1 cellular context compared by ENCODE assay signal in the genomic region with DNA sequence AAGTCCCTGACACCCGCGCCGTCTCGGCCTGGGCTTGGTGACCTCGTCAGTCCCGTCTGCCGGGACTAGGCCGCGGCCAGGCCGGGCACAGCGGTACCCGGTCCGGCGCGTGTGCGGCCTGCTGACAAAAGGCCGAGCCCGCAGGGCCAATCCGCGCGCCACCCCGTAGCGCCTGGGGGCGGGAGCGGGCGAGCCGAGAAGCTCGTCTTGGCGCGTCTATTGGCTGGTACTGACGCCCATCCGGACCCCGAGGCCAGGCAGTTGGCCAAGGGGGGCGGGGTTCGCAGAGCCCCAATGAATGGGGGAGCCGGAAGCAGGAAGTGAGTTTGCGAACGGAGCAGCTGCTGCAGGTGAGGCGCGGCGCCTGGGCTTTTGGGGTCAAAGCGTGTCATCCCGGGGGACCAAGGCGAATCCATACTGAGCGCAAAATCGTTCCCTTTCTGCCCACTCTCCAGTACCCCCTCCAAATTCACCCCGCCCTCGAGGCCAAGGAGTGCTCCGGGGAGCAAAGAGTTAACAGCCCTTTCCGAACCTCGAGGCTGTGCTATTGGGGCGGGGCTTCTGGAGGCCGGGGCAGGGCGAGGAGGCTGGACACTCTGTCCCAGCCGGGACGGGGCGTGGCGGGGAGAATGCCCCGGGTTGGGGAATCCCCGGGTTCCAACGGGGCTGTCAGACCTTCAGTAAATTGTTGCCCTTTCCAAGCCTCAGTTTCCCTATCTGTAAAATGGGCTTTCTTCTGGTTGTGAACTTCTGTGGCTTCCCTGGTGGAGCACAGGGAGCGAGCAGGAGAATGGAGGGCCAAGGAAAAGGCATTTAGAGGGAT.
TF ChIP-seq lines count a peak whose summit lies in the region.

A gene with protein sequence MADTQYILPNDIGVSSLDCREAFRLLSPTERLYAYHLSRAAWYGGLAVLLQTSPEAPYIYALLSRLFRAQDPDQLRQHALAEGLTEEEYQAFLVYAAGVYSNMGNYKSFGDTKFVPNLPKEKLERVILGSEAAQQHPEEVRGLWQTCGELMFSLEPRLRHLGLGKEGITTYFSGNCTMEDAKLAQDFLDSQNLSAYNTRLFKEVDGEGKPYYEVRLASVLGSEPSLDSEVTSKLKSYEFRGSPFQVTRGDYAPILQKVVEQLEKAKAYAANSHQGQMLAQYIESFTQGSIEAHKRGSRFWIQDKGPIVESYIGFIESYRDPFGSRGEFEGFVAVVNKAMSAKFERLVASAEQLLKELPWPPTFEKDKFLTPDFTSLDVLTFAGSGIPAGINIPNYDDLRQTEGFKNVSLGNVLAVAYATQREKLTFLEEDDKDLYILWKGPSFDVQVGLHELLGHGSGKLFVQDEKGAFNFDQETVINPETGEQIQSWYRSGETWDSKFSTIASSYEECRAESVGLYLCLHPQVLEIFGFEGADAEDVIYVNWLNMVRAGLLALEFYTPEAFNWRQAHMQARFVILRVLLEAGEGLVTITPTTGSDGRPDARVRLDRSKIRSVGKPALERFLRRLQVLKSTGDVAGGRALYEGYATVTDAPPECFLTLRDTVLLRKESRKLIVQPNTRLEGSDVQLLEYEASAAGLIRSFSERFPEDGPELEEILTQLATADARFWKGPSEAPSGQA (plus strand): TSS at position 319 of the 823 bp plus-strand sequence. CDS start 1,767 bp downstream, outside the sequence.

TF ChIP-seq in HepG2, 621 proteins besides CTCF, POLR2A, EP300 and RAD21 (continued from another document and continues in another):
- TF ChIP-seq, protein P1, sequence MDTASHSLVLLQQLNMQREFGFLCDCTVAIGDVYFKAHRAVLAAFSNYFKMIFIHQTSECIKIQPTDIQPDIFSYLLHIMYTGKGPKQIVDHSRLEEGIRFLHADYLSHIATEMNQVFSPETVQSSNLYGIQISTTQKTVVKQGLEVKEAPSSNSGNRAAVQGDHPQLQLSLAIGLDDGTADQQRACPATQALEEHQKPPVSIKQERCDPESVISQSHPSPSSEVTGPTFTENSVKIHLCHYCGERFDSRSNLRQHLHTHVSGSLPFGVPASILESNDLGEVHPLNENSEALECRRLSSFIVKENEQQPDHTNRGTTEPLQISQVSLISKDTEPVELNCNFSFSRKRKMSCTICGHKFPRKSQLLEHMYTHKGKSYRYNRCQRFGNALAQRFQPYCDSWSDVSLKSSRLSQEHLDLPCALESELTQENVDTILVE (CRISPR knock-in tag; IDR thresholded peaks at IDR 0.05) = peak; percentile 66; the same call in 1 of the 2 replicates
- TF ChIP-seq GATAD1 (CRISPR knock-in tag; IDR thresholded peaks at IDR 0.05) (peak; percentile 84), MBD4 (IDR thresholded peaks at IDR 0.05; ENCODE audit: borderline replicate concordance, low read length) (no peak), CREM (IDR thresholded peaks at IDR 0.05) (peak; percentile 61), CREM (CRISPR knock-in tag; IDR thresholded peaks at IDR 0.05) (no peak), ZZZ3 (CRISPR knock-in tag; IDR thresholded peaks at IDR 0.05; ENCODE audit: borderline replicate concordance) (peak; percentile 82; the same call in 1 of the 2 replicates), ZNF431 (CRISPR knock-in tag; IDR thresholded peaks at IDR 0.05; ENCODE audit: borderline replicate concordance, low read depth) (peak; percentile 89; the same call in 1 of the 2 replicates), ARNTL (CRISPR knock-in tag; IDR thresholded peaks at IDR 0.05) (peak; percentile 91), HNRNPLL (IDR thresholded peaks at IDR 0.05; ENCODE audit: low read depth, low read length, poor library complexity, severe bottlenecking) (no peak), ZNF883 (CRISPR knock-in tag; IDR thresholded peaks at IDR 0.05; ENCODE audit: not compliant biosample characterization) (peak; percentile 45), HNF4G (IDR thresholded peaks at IDR 0.05; ENCODE audit: borderline replicate concordance, low read depth, low read length) (no peak), HNF4G (CRISPR knock-in tag; IDR thresholded peaks at IDR 0.05; ENCODE audit: borderline replicate concordance, low read depth) (no peak), TEAD2 (CRISPR knock-in tag; IDR thresholded peaks at IDR 0.05) (no peak), SP5 (CRISPR knock-in tag; IDR thresholded peaks at IDR 0.05; ENCODE audit: borderline replicate concordance, low read depth) (peak; percentile 52; the same call in 1 of the 2 replicates), IRX3 (CRISPR knock-in tag; IDR thresholded peaks at IDR 0.05; ENCODE audit: borderline replicate concordance, low read depth) (peak; percentile 79; the same call in 1 of the 2 replicates), ZNF251 (CRISPR knock-in tag; IDR thresholded peaks at IDR 0.05) (no peak), ZNF232 (CRISPR knock-in tag; IDR thresholded peaks at IDR 0.05; ENCODE audit: borderline replicate concordance) (no peak), AKAP8 (CRISPR knock-in tag; IDR thresholded peaks at IDR 0.05) (peak; percentile 86; the same call in 1 of the 2 replicates), ZNF607 (CRISPR knock-in tag; IDR thresholded peaks at IDR 0.05; ENCODE audit: borderline replicate concordance) (no peak; the same call in 1 of the 2 replicates), KLF11 (CRISPR knock-in tag; IDR thresholded peaks at IDR 0.05) (no peak), MYC (CRISPR knock-in tag; IDR thresholded peaks at IDR 0.05; ENCODE audit: borderline replicate concordance) (peak; percentile 91), ZFP1 (CRISPR knock-in tag; IDR thresholded peaks at IDR 0.05) (no peak)
- TF ChIP-seq, protein P2, sequence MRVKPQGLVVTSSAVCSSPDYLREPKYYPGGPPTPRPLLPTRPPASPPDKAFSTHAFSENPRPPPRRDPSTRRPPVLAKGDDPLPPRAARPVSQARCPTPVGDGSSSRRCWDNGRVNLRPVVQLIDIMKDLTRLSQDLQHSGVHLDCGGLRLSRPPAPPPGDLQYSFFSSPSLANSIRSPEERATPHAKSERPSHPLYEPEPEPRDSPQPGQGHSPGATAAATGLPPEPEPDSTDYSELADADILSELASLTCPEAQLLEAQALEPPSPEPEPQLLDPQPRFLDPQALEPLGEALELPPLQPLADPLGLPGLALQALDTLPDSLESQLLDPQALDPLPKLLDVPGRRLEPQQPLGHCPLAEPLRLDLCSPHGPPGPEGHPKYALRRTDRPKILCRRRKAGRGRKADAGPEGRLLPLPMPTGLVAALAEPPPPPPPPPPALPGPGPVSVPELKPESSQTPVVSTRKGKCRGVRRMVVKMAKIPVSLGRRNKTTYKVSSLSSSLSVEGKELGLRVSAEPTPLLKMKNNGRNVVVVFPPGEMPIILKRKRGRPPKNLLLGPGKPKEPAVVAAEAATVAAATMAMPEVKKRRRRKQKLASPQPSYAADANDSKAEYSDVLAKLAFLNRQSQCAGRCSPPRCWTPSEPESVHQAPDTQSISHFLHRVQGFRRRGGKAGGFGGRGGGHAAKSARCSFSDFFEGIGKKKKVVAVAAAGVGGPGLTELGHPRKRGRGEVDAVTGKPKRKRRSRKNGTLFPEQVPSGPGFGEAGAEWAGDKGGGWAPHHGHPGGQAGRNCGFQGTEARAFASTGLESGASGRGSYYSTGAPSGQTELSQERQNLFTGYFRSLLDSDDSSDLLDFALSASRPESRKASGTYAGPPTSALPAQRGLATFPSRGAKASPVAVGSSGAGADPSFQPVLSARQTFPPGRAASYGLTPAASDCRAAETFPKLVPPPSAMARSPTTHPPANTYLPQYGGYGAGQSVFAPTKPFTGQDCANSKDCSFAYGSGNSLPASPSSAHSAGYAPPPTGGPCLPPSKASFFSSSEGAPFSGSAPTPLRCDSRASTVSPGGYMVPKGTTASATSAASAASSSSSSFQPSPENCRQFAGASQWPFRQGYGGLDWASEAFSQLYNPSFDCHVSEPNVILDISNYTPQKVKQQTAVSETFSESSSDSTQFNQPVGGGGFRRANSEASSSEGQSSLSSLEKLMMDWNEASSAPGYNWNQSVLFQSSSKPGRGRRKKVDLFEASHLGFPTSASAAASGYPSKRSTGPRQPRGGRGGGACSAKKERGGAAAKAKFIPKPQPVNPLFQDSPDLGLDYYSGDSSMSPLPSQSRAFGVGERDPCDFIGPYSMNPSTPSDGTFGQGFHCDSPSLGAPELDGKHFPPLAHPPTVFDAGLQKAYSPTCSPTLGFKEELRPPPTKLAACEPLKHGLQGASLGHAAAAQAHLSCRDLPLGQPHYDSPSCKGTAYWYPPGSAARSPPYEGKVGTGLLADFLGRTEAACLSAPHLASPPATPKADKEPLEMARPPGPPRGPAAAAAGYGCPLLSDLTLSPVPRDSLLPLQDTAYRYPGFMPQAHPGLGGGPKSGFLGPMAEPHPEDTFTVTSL (CRISPR knock-in tag; IDR thresholded peaks at IDR 0.05; ENCODE audit: borderline replicate concordance) = no peak
- TF ChIP-seq, protein P3, sequence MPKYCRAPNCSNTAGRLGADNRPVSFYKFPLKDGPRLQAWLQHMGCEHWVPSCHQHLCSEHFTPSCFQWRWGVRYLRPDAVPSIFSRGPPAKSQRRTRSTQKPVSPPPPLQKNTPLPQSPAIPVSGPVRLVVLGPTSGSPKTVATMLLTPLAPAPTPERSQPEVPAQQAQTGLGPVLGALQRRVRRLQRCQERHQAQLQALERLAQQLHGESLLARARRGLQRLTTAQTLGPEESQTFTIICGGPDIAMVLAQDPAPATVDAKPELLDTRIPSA (CRISPR knock-in tag; IDR thresholded peaks at IDR 0.05; ENCODE audit: borderline replicate concordance) = 0 out of 2 replicates have a peak, but pooled peaks have one; percentile 48
- TF ChIP-seq, protein P4, sequence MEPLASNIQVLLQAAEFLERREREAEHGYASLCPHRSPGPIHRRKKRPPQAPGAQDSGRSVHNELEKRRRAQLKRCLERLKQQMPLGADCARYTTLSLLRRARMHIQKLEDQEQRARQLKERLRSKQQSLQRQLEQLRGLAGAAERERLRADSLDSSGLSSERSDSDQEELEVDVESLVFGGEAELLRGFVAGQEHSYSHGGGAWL (CRISPR knock-in tag; IDR thresholded peaks at IDR 0.05) = peak; percentile 79; the same call in 1 of the 2 replicates
- TF ChIP-seq, protein P5, sequence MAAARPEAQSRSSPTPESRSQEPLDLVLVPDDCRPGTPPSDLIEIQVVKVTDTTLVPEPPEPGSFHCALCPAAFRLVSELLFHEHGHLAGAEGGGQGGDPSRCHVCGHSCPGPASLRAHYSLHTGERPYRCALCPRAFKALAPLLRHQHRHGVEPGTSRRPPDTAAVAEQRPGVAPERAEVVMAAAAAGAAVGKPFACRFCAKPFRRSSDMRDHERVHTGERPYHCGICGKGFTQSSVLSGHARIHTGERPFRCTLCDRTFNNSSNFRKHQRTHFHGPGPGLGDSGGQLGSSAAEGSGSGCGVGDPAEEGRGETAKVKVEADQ (CRISPR knock-in tag; IDR thresholded peaks at IDR 0.05; ENCODE audit: borderline replicate concordance) = no peak; the same call in 1 of the 2 replicates
- TF ChIP-seq, protein P6, sequence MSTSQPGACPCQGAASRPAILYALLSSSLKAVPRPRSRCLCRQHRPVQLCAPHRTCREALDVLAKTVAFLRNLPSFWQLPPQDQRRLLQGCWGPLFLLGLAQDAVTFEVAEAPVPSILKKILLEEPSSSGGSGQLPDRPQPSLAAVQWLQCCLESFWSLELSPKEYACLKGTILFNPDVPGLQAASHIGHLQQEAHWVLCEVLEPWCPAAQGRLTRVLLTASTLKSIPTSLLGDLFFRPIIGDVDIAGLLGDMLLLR (CRISPR knock-in tag; IDR thresholded peaks at IDR 0.05) = peak; percentile 85; the same call in 1 of the 2 replicates
- TF ChIP-seq, protein P7, sequence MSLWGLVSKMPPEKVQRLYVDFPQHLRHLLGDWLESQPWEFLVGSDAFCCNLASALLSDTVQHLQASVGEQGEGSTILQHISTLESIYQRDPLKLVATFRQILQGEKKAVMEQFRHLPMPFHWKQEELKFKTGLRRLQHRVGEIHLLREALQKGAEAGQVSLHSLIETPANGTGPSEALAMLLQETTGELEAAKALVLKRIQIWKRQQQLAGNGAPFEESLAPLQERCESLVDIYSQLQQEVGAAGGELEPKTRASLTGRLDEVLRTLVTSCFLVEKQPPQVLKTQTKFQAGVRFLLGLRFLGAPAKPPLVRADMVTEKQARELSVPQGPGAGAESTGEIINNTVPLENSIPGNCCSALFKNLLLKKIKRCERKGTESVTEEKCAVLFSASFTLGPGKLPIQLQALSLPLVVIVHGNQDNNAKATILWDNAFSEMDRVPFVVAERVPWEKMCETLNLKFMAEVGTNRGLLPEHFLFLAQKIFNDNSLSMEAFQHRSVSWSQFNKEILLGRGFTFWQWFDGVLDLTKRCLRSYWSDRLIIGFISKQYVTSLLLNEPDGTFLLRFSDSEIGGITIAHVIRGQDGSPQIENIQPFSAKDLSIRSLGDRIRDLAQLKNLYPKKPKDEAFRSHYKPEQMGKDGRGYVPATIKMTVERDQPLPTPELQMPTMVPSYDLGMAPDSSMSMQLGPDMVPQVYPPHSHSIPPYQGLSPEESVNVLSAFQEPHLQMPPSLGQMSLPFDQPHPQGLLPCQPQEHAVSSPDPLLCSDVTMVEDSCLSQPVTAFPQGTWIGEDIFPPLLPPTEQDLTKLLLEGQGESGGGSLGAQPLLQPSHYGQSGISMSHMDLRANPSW (CRISPR knock-in tag; IDR thresholded peaks at IDR 0.05; ENCODE audit: borderline replicate concordance) = no peak
- TF ChIP-seq, protein P8, sequence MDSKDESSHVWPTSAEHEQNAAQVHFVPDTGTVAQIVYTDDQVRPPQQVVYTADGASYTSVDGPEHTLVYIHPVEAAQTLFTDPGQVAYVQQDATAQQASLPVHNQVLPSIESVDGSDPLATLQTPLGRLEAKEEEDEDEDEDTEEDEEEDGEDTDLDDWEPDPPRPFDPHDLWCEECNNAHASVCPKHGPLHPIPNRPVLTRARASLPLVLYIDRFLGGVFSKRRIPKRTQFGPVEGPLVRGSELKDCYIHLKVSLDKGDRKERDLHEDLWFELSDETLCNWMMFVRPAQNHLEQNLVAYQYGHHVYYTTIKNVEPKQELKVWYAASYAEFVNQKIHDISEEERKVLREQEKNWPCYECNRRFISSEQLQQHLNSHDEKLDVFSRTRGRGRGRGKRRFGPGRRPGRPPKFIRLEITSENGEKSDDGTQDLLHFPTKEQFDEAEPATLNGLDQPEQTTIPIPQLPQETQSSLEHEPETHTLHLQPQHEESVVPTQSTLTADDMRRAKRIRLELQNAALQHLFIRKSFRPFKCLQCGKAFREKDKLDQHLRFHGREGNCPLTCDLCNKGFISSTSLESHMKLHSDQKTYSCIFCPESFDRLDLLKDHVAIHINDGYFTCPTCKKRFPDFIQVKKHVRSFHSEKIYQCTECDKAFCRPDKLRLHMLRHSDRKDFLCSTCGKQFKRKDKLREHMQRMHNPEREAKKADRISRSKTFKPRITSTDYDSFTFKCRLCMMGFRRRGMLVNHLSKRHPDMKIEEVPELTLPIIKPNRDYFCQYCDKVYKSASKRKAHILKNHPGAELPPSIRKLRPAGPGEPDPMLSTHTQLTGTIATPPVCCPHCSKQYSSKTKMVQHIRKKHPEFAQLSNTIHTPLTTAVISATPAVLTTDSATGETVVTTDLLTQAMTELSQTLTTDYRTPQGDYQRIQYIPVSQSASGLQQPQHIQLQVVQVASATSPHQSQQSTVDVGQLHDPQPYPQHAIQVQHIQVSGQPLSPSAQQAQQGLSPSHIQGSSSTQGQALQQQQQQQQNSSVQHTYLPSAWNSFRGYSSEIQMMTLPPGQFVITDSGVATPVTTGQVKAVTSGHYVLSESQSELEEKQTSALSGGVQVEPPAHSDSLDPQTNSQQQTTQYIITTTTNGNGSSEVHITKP (CRISPR knock-in tag; IDR thresholded peaks at IDR 0.05; ENCODE audit: low read depth) = no peak; the same call in 1 of the 2 replicates
